In genomic region chr4:172998527-172999469, GRCh38 we compare ENCODE assay signal across 10 cellular contexts.
DNase-seq lines count a peak whose midpoint lies in the region; ATAC-seq and TF ChIP-seq lines count a peak whose summit lies in the region.
"Had no signal": no experiment of that assay in that cellular context is flagged by ENCODE, and none has a peak within 500 bp of the region (broad histone marks: within the 10 kb centered on the region; RNA-seq: fewer than 3 reads in every experiment).

No MANE protein-coding gene starts in this region.

- ATAC-seq in HCT116 (peak; percentile 73; the same call in 1 of the 2 replicates), HG03432 (IDR thresholded peaks at IDR 0.05; ENCODE audit: unreplicated experiment) (no peak), HG03025 (IDR thresholded peaks at IDR 0.05; ENCODE audit: low FRiP score, unreplicated experiment) (no peak)

- H4K20me1 ChIP-seq in HCT116 (ENCODE audit: insufficient read depth), result no peaks in the 10 kb centered on the region

- H3K27ac ChIP-seq in 22Rv1, result peak overlapping the region; percentile 36
- H3K27ac ChIP-seq in HCT116 (ENCODE audit: low read depth, low read length), result no peak overlapping the region
- peak overlapping the region; percentile 86 for H3K27ac ChIP-seq in SJSA1
- no peak overlapping the region for H3K27ac ChIP-seq in adrenal gland
- H3K27ac ChIP-seq: cardiac muscle cell had no signal

- H2AFZ ChIP-seq in HCT116 (ENCODE audit: low read depth, low read length, poor library complexity, severe bottlenecking), result peak overlapping the region; percentile 71

- no peaks in the 10 kb centered on the region for H3K27me3 ChIP-seq in HCT116 (ENCODE audit: insufficient read depth, low read length)
- H3K27me3 ChIP-seq in SJSA1 (replicated peaks), result no peaks in the 10 kb centered on the region
- no peaks in the 10 kb centered on the region for H3K27me3 ChIP-seq in adrenal gland
- H3K27me3 ChIP-seq: cardiac muscle cell had no signal

- no peaks in the 10 kb centered on the region for H3K36me3 ChIP-seq in HCT116 (ENCODE audit: control insufficient read depth in 1 of 2, insufficient read depth in 2 of 2, low read length in 2 of 2)
- H3K36me3 ChIP-seq in SJSA1, result no peaks in the 10 kb centered on the region
- H3K36me3 ChIP-seq in adrenal gland (replicated peaks in 1 of 2), result no peaks in the 10 kb centered on the region
- H3K36me3 ChIP-seq: cardiac muscle cell had no signal

- POLR2A ChIA-PET in HCT116 (lab: Charles Lee), result interaction anchor here (1.7 kb wide), 1 partner anchor 336 kb away, joined by 3 read pairs; no protein-coding TSS in a partner anchor

- H3K4me3 ChIP-seq in HCT116 (replicated peaks in 1 of 2; ENCODE audit: low read depth in 1 of 2, low read length in 2 of 2), result no peak overlapping the region
- H3K4me3 ChIP-seq in SJSA1, result no peak overlapping the region
- no peak overlapping the region for H3K4me3 ChIP-seq in fibroblast of the aortic adventitia (ENCODE audit: low read depth, low read length)
- H3K4me3 ChIP-seq in adrenal gland, result no peak overlapping the region
- H3K4me3 ChIP-seq: cardiac muscle cell had no signal

- WGBS in adrenal gland, 4 donors, result 72 to 74% (median 74%) methylated on average over 7 of the region's 7 CpGs

- H3K4me2 ChIP-seq in HCT116 (ENCODE audit: low read length), result peak overlapping the region; percentile 33

- H3K9ac ChIP-seq in HCT116 (ENCODE audit: low read length), result no peak overlapping the region

- H3K4me1 ChIP-seq in HCT116 (ENCODE audit: control insufficient read depth in 1 of 2, insufficient read depth in 2 of 2, low read length in 2 of 2) (peaks cover 2 to 20% of the 10 kb centered on the region in 2 experiments; a peak in 3 of 4 replicates), SJSA1 (replicated peaks) (peaks cover 42% of the 10 kb centered on the region), adrenal gland (replicated peaks in 1 of 2) (no peaks in the 10 kb centered on the region)

- H3K79me2 ChIP-seq in HCT116 (ENCODE audit: insufficient read depth, low read length), result no peaks in the 10 kb centered on the region

- TF ChIP-seq CTCF in 22Rv1 (IDR thresholded peaks at IDR 0.05), result no peak
- TF ChIP-seq CTCF in HCT116 (IDR thresholded peaks at IDR 0.05 in 2 of 3, conservative IDR thresholded peaks at IDR 0.05 in 1 of 3; ENCODE audit: borderline replicate concordance in 1 of 3, insufficient read depth in 1 of 3, low read depth in 2 of 3, low read length in 2 of 3), result no peak
- no peak for TF ChIP-seq CTCF in fibroblast of the aortic adventitia (IDR thresholded peaks at IDR 0.05; ENCODE audit: insufficient read depth, low read length)
- no peak for TF ChIP-seq CTCF in adrenal gland (IDR thresholded peaks at IDR 0.05)

- H3K9me3 ChIP-seq in HCT116 (ENCODE audit: control insufficient read depth in 1 of 2, insufficient read depth in 1 of 2, low read depth in 1 of 2, low read length in 2 of 2) (no peaks in the 10 kb centered on the region), SJSA1 (replicated peaks) (no peaks in the 10 kb centered on the region), adrenal gland (replicated peaks in 1 of 3) (no peaks in the 10 kb centered on the region)

- H3K9me2 ChIP-seq in HCT116 (ENCODE audit: insufficient read depth), result no peaks in the 10 kb centered on the region

- RAD21 ChIA-PET in HCT116 (lab: Charles Lee; ENCODE audit: low non-redundant PET in 1 of 2, low total read pairs in 2 of 2, uncharacterized antibody in 2 of 2, unreplicated experiment in 2 of 2), result no interaction called here

- DNase-seq in HCT116 (ENCODE audit: low read depth, low spot score) (no peak), SJSA1 (ENCODE audit: low read depth in 1 of 2, low spot score in 2 of 2) (peak in 1 of 2 experiments; percentile 71), fibroblast of the aortic adventitia (ENCODE audit: low read depth) (peak; percentile 91), adrenal gland (no peak)
- no peak for DNase-seq in activated CD4-positive, alpha-beta T cell treated with anti-CD3 and anti-CD28 coated beads, Interleukin-2, amount 50 U/mL, for 4 hours
- DNase-seq: NCI-H1092 treated with DMSO at 0.1 percent for 48 hours had no signal

- BruUV-seq in HCT116 (replicated peaks; lab: Mats Ljungman, UMichigan), result no TSS peak

- intact Hi-C loops in HCT116 (cut with micrococcal nuclease), result no loop called here
- intact Hi-C loops in adrenal gland (cut with DNase I), result no loop called here

- TF ChIP-seq RAD21 in HCT116 (IDR thresholded peaks at IDR 0.05; ENCODE audit: low read depth), result no peak

- no peak for TF ChIP-seq POLR2A in HCT116 (IDR thresholded peaks at IDR 0.05; ENCODE audit: borderline replicate concordance, extremely low read depth, insufficient read depth, insufficient read length)
- TF ChIP-seq POLR2A in adrenal gland (IDR thresholded peaks at IDR 0.05), result no peak

- CTCF ChIA-PET in HCT116 (lab: Charles Lee), result interaction anchor here (1.1 kb wide), 1 partner anchor 15 kb away, joined by 5 read pairs; no protein-coding TSS in a partner anchor

TF ChIP-seq in HCT116, 20 proteins besides CTCF, POLR2A, EP300 and RAD21:
- no peak for TF ChIP-seq SIN3A (IDR thresholded peaks at IDR 0.05; ENCODE audit: low read depth)
- TF ChIP-seq SP1 (IDR thresholded peaks at IDR 0.05; ENCODE audit: low read depth), result 0 out of 2 replicates have a peak, but pooled peaks have one; percentile 15
- no peak for TF ChIP-seq JUND (IDR thresholded peaks at IDR 0.05)
- TF ChIP-seq POLR2AphosphoS5 (IDR thresholded peaks at IDR 0.05; ENCODE audit: low read depth, low read length), result no peak
- no peak for TF ChIP-seq EZH2phosphoT487 (IDR thresholded peaks at IDR 0.05; ENCODE audit: borderline replicate concordance)
- no peak for TF ChIP-seq EZH2 (IDR thresholded peaks at IDR 0.05)
- TF ChIP-seq, protein P1, sequence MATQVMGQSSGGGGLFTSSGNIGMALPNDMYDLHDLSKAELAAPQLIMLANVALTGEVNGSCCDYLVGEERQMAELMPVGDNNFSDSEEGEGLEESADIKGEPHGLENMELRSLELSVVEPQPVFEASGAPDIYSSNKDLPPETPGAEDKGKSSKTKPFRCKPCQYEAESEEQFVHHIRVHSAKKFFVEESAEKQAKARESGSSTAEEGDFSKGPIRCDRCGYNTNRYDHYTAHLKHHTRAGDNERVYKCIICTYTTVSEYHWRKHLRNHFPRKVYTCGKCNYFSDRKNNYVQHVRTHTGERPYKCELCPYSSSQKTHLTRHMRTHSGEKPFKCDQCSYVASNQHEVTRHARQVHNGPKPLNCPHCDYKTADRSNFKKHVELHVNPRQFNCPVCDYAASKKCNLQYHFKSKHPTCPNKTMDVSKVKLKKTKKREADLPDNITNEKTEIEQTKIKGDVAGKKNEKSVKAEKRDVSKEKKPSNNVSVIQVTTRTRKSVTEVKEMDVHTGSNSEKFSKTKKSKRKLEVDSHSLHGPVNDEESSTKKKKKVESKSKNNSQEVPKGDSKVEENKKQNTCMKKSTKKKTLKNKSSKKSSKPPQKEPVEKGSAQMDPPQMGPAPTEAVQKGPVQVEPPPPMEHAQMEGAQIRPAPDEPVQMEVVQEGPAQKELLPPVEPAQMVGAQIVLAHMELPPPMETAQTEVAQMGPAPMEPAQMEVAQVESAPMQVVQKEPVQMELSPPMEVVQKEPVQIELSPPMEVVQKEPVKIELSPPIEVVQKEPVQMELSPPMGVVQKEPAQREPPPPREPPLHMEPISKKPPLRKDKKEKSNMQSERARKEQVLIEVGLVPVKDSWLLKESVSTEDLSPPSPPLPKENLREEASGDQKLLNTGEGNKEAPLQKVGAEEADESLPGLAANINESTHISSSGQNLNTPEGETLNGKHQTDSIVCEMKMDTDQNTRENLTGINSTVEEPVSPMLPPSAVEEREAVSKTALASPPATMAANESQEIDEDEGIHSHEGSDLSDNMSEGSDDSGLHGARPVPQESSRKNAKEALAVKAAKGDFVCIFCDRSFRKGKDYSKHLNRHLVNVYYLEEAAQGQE (IDR thresholded peaks at IDR 0.05; ENCODE audit: low read depth), result no peak
- TF ChIP-seq ELF1 (IDR thresholded peaks at IDR 0.05; ENCODE audit: borderline replicate concordance, low read depth), result no peak
- TF ChIP-seq CEBPB (IDR thresholded peaks at IDR 0.05; ENCODE audit: low read depth), result peak; percentile 61; the same call in 1 of the 2 replicates
- TF ChIP-seq ZNF274 (IDR thresholded peaks at IDR 0.05; ENCODE audit: low read depth, low read length), result no peak
- no peak for TF ChIP-seq YY1 (IDR thresholded peaks at IDR 0.05; ENCODE audit: extremely low read depth, insufficient replicate concordance, low read depth, low read length)
- no peak for TF ChIP-seq ZFX (IDR thresholded peaks at IDR 0.05)
- no peak for TF ChIP-seq FOSL1 (IDR thresholded peaks at IDR 0.05; ENCODE audit: low read depth)

Comparison
In these comparisons a context has a peak if more than half of its experiments do, and no peak if none do; other contexts are left out.
1. H3K27ac ChIP-seq: peak in 22Rv1 (single experiment) and SJSA1 (single experiment); none in HCT116 (single experiment) and adrenal gland (0 of 5).